16 cellular contexts compared by ENCODE assay signal in genomic region chr10:109205929-109206585, GRCh38.
DNase-seq lines count a peak whose midpoint lies in the region; ATAC-seq and TF ChIP-seq lines count a peak whose summit lies in the region.
"Had no signal": no experiment of that assay in that cellular context is flagged by ENCODE, and none has a peak within 500 bp of the region (broad histone marks: within the 10 kb centered on the region; RNA-seq: fewer than 3 reads in every experiment).

No MANE protein-coding gene starts in this region.

- no peaks in the 10 kb centered on the region for H3K27me3 ChIP-seq in adipocyte (replicated peaks; ENCODE audit: control insufficient read depth, insufficient read depth, low read length)
- H3K27me3 ChIP-seq in hepatocyte = no peaks in the 10 kb centered on the region
- no peaks in the 10 kb centered on the region for H3K27me3 ChIP-seq in aorta (ENCODE audit: control insufficient read depth in 1 of 2, insufficient read depth in 2 of 2, low read length in 1 of 2)
- H3K27me3 ChIP-seq: BLaER1, testis had no signal

- no peak overlapping the region for H2AFZ ChIP-seq in hepatocyte

- H3K4me3 ChIP-seq in adipocyte (ENCODE audit: low read length) (no peak overlapping the region), hepatocyte (no peak overlapping the region), aorta (ENCODE audit: low read length in 2 of 2) (no peak overlapping the region)
- H3K4me3 ChIP-seq: BLaER1, lower lobe of right lung, testis had no signal

- no peaks in the 10 kb centered on the region for H3K79me2 ChIP-seq in hepatocyte

- peak overlapping the region; percentile 48 for H3K27ac ChIP-seq in hepatocyte
- H3K27ac ChIP-seq in aorta (ENCODE audit: low read depth in 1 of 2, low read length in 2 of 2) = no peak overlapping the region
- H3K27ac ChIP-seq: lower lobe of right lung, testis had no signal

- no peak overlapping the region for H3K4me2 ChIP-seq in hepatocyte

- no peak overlapping the region for H3K9ac ChIP-seq in adipocyte (ENCODE audit: low read length)
- H3K9ac ChIP-seq: BLaER1 had no signal

- intact Hi-C loops in aorta (cut with DNase I) = no loop called here

- ATAC-seq in HG03520 (IDR thresholded peaks at IDR 0.05; ENCODE audit: unreplicated experiment) (peak; percentile 44), aorta (ENCODE audit: low FRiP score) (no peak), HG03159 (IDR thresholded peaks at IDR 0.05; ENCODE audit: unreplicated experiment) (no peak)
- ATAC-seq: activated CD4-positive, CD25-positive, alpha-beta regulatory T cell treated with anti-CD3 and anti-CD28 coated beads, Interleukin-2, amount 50 U/mL, for 24 hours; lower lobe of right lung; Right ventricle myocardium inferior had no signal

- WGBS in hepatocyte (ENCODE audit: low lambda C conversion rate, missing lambda C conversion rate) = 60% methylated on average over 3 of the region's 3 CpGs
- WGBS in aorta, 2 donors = 12 to 19% methylated on average over 3 of the region's 3 CpGs

- peaks cover 10% of the 10 kb centered on the region for H3K4me1 ChIP-seq in adipocyte (ENCODE audit: control insufficient read depth, insufficient read depth, low read length)
- H3K4me1 ChIP-seq in hepatocyte (ENCODE audit: insufficient read depth) = no peaks in the 10 kb centered on the region
- H3K4me1 ChIP-seq in aorta (ENCODE audit: control insufficient read depth in 1 of 2, insufficient read depth in 2 of 2, low read length in 2 of 2) = no peaks in the 10 kb centered on the region
- H3K4me1 ChIP-seq: lower lobe of right lung, testis had no signal

- H3K9me3 ChIP-seq in adipocyte (ENCODE audit: control insufficient read depth, low read length) (no peaks in the 10 kb centered on the region), hepatocyte (ENCODE audit: low read depth) (no peaks in the 10 kb centered on the region), aorta (ENCODE audit: control insufficient read depth, low read length) (no peaks in the 10 kb centered on the region)
- H3K9me3 ChIP-seq: BLaER1, lower lobe of right lung, testis had no signal

- H3K36me3 ChIP-seq in adipocyte (ENCODE audit: control insufficient read depth, insufficient read depth, low read length, severe bottlenecking) (no peaks in the 10 kb centered on the region), hepatocyte (replicated peaks; ENCODE audit: insufficient read depth, low read depth) (no peaks in the 10 kb centered on the region), aorta (ENCODE audit: control insufficient read depth in 1 of 2, insufficient read depth in 2 of 2, low read length in 1 of 2) (no peaks in the 10 kb centered on the region)
- H3K36me3 ChIP-seq: BLaER1, lower lobe of right lung had no signal

- no peak for TF ChIP-seq CTCF in hepatocyte (IDR thresholded peaks at IDR 0.05; ENCODE audit: poor library complexity)

- H4K20me1 ChIP-seq in hepatocyte (ENCODE audit: insufficient read depth, poor library complexity, severe bottlenecking) = no peaks in the 10 kb centered on the region
- H4K20me1 ChIP-seq: BLaER1 had no signal

- peak; percentile 45 for DNase-seq in AG08396 (ENCODE audit: low spot score)
- peak; percentile 61 for DNase-seq in adipocyte (ENCODE audit: low read depth)
- peak; percentile 49 for DNase-seq in hepatocyte (ENCODE audit: low spot score)
- no peak for DNase-seq in aorta
- DNase-seq in NCI-H1694 treated with DMSO at 0.1 percent for 48 hours (lab: John Stamatoyannopoulos, UW) = no peak
- DNase-seq in cerebellar cortex (ENCODE audit: low spot score) = no peak
- DNase-seq: central memory CD4-positive, alpha-beta T cell; H7; lower lobe of right lung; NCI-H1048; testis had no signal

- no peaks in the 10 kb centered on the region for H3K9me2 ChIP-seq in hepatocyte (replicated peaks; ENCODE audit: insufficient read depth)

Comparison
In these comparisons a context has a peak if more than half of its experiments do, and no peak if none do; other contexts are left out.
1. DNase-seq: peak in AG08396 (single experiment), adipocyte (single experiment) and hepatocyte (single experiment); none in aorta (0 of 2), NCI-H1694 treated with DMSO at 0.1 percent for 48 hours (single experiment) and cerebellar cortex (single experiment).